22 cellular contexts compared by ENCODE assay signal in the genomic region with DNA sequence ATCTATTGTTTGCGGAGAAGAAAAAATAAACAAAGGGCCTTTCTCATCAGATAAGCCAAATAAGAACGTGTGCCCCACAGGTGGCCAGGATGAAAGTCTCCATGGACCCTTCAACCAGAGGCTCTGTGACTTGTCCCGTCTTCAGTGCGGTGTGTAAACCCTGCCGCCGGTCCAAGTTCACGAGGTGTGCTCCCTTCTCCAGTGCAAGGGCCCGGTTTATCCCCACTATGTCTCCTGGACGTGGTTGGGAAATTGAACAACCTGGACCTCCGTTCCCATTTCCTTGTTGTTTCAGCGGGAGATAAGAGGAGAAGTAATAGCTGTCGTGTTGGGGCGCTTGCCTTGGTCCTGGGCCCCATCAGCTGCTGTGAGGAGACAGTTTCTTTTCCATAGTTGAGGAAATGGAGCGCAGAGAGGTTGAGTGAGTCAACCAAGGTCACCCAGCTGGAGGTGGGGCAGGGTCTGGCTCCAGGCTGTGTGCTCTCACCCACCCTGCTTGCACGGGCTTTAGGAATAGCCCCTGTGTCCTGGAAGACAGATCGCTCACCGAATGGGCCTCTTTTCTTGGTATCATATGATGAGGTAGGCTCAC.
DNase-seq lines count a peak whose midpoint lies in the region; ATAC-seq and TF ChIP-seq lines count a peak whose summit lies in the region.
"Had no signal": no experiment of that assay in that cellular context is flagged by ENCODE, and none has a peak within 500 bp of the region (broad histone marks: within the 10 kb centered on the region; RNA-seq: fewer than 3 reads in every experiment).

No MANE protein-coding gene starts in this region.

- no peaks in the 10 kb centered on the region for H3K4me1 ChIP-seq in heart left ventricle
- no peaks in the 10 kb centered on the region for H3K4me1 ChIP-seq in esophagus muscularis mucosa
- no peaks in the 10 kb centered on the region for H3K4me1 ChIP-seq in aorta (ENCODE audit: control insufficient read depth in 1 of 2, insufficient read depth in 2 of 2, low read length in 2 of 2)

- no peak overlapping the region for H3K27ac Mint-ChIP-seq in progenitor cell of endocrine pancreas
- H3K27ac Mint-ChIP-seq: activated B cell treated with CpG ODN at 0.5 μM for 24 hours; dendritic cell treated with granulocyte-macrophage colony-stimulating factor and Interleukin-4, amounts not matched to agents 40 ng/mL and 50 ng/mL, for 4 days; stimulated activated effector memory CD8-positive, alpha-beta T cell treated with anti-CD3 and anti-CD28 coated beads, Interleukin-12 subunit alpha, Interleukin-12 subunit beta, amount 100 ng/mL, for 72 hours had no signal

- H3K27ac ChIP-seq in heart left ventricle (no peak overlapping the region), esophagus muscularis mucosa (replicated peaks in 1 of 4) (no peak overlapping the region), aorta (ENCODE audit: low read depth in 1 of 2, low read length in 2 of 2) (no peak overlapping the region), RWPE1 (no peak overlapping the region)

- no peaks in the 10 kb centered on the region for H3K9me3 Mint-ChIP-seq in progenitor cell of endocrine pancreas (ENCODE audit: low read depth)
- H3K9me3 Mint-ChIP-seq: activated B cell treated with CpG ODN at 0.5 μM for 24 hours; dendritic cell treated with granulocyte-macrophage colony-stimulating factor and Interleukin-4, amounts not matched to agents 40 ng/mL and 50 ng/mL, for 4 days; stimulated activated effector memory CD8-positive, alpha-beta T cell treated with anti-CD3 and anti-CD28 coated beads, Interleukin-12 subunit alpha, Interleukin-12 subunit beta, amount 100 ng/mL, for 72 hours had no signal

- TF ChIP-seq CTCF in heart left ventricle (IDR thresholded peaks at IDR 0.05) = no peak
- no peak for TF ChIP-seq CTCF in esophagus muscularis mucosa (IDR thresholded peaks at IDR 0.05)
- TF ChIP-seq CTCF in progenitor cell of endocrine pancreas (IDR thresholded peaks at IDR 0.05; ENCODE audit: unreplicated experiment) = no peak
- TF ChIP-seq CTCF in RWPE1 (conservative IDR thresholded peaks at IDR 0.05; ENCODE audit: low read depth) = no peak
- no peak for TF ChIP-seq CTCF in GM10266 (IDR thresholded peaks at IDR 0.05; ENCODE audit: control insufficient read depth, insufficient read depth, low read depth, missing control alignments)

- no peak for TF ChIP-seq POLR2A in heart left ventricle (IDR thresholded peaks at IDR 0.05)
- TF ChIP-seq POLR2A in esophagus muscularis mucosa (IDR thresholded peaks at IDR 0.05; ENCODE audit: low read depth) = no peak

- TF ChIP-seq EP300 in esophagus muscularis mucosa (IDR thresholded peaks at IDR 0.05) = no peak

- H3K4me3 ChIP-seq in heart left ventricle = no peak overlapping the region
- no peak overlapping the region for H3K4me3 ChIP-seq in esophagus muscularis mucosa
- H3K4me3 ChIP-seq in aorta (ENCODE audit: low read length in 2 of 2) = no peak overlapping the region
- H3K4me3 ChIP-seq: GM12878, smooth muscle cell had no signal

- H3K36me3 ChIP-seq in heart left ventricle = no peaks in the 10 kb centered on the region
- H3K36me3 ChIP-seq in esophagus muscularis mucosa = no peaks in the 10 kb centered on the region
- H3K36me3 ChIP-seq in aorta (ENCODE audit: control insufficient read depth in 1 of 2, insufficient read depth in 2 of 2, low read length in 1 of 2) = no peaks in the 10 kb centered on the region

- no peaks in the 10 kb centered on the region for H3K27me3 Mint-ChIP-seq in progenitor cell of endocrine pancreas

- intact Hi-C loops in heart left ventricle (cut with DNase I) (no loop called here), left cardiac atrium (cut with DNase I) (no loop called here), esophagus muscularis mucosa (cut with DNase I) (no loop called here), aorta (cut with DNase I) (no loop called here)

- CTCF ChIA-PET in RWPE1 (lab: Yijun Ruan, JAX) = no interaction called here

- no peak overlapping the region for H3K4me3 Mint-ChIP-seq in progenitor cell of endocrine pancreas (ENCODE audit: low read depth)
- H3K4me3 Mint-ChIP-seq: activated B cell treated with CpG ODN at 0.5 μM for 24 hours; dendritic cell treated with granulocyte-macrophage colony-stimulating factor and Interleukin-4, amounts not matched to agents 40 ng/mL and 50 ng/mL, for 4 days; stimulated activated effector memory CD8-positive, alpha-beta T cell treated with anti-CD3 and anti-CD28 coated beads, Interleukin-12 subunit alpha, Interleukin-12 subunit beta, amount 100 ng/mL, for 72 hours had no signal

- no peak for ATAC-seq in heart left ventricle
- no peak for ATAC-seq in left cardiac atrium
- no peak for ATAC-seq in aorta (ENCODE audit: low FRiP score)
- ATAC-seq in HG03135 (IDR thresholded peaks at IDR 0.05; ENCODE audit: unreplicated experiment) = no peak
- ATAC-seq: GM12878; stimulated activated effector memory CD8-positive, alpha-beta T cell treated with anti-CD3 and anti-CD28 coated beads, Interleukin-12 subunit alpha, Interleukin-12 subunit beta, amount 100 ng/mL, for 72 hours had no signal

- H3K27me3 ChIP-seq in heart left ventricle (peaks cover 0 to 18% (median 2%) of the 10 kb centered on the region in 9 donors), esophagus muscularis mucosa (peaks cover 0 to 21% (median 0%) of the 10 kb centered on the region in 4 donors), aorta (ENCODE audit: control insufficient read depth in 1 of 2, insufficient read depth in 2 of 2, low read length in 1 of 2) (no peaks in the 10 kb centered on the region)

- peak in 4 of 5 donors; percentile 0 to 19 (median 6) for DNase-seq in heart left ventricle
- DNase-seq in left cardiac atrium = no peak
- peak; percentile 86 for DNase-seq in esophagus muscularis mucosa (ENCODE audit: extremely low spot score)
- peak; percentile 6 for DNase-seq in progenitor cell of endocrine pancreas (ENCODE audit: low spot score, unreplicated experiment)
- peak; percentile 18 to 47 for DNase-seq in aorta
- no peak for DNase-seq in RWPE1 (ENCODE audit: low spot score)
- DNase-seq in GM10266 (ENCODE audit: extremely low spot score) = no peak
- DNase-seq: activated B cell treated with CpG ODN at 0.5 μM for 24 hours; activated CD4-positive, alpha-beta T cell treated with anti-CD3 and anti-CD28 coated beads, Interleukin-2, amount 50 U/mL, for 4 hours; activated naive CD4-positive, alpha-beta T cell; activated T-cell treated with anti-CD3 and anti-CD28 coated beads for 4 hours; amniotic stem cell; kidney glomerular epithelial cell; NCI-H1048; NCI-H187 treated with DMSO at 0.1 percent for 48 hours; NCI-H526 treated with DMSO at 0.1 percent for 48 hours; T1000 had no signal

- 73 to 84% (median 76%) methylated on average over 17 of the region's 17 CpGs for WGBS in heart left ventricle, 4 donors
- 90% methylated on average over 17 of the region's 17 CpGs for WGBS in esophagus muscularis mucosa
- WGBS in aorta, 2 donors = 78% methylated on average over 17 of the region's 17 CpGs

- H3K4me1 Mint-ChIP-seq in progenitor cell of endocrine pancreas (ENCODE audit: low read depth) = peaks cover 6% of the 10 kb centered on the region
- H3K4me1 Mint-ChIP-seq: stimulated activated effector memory CD8-positive, alpha-beta T cell treated with anti-CD3 and anti-CD28 coated beads, Interleukin-12 subunit alpha, Interleukin-12 subunit beta, amount 100 ng/mL, for 72 hours had no signal

- H3K36me3 Mint-ChIP-seq in progenitor cell of endocrine pancreas (ENCODE audit: insufficient read depth) = no peaks in the 10 kb centered on the region
- H3K36me3 Mint-ChIP-seq: stimulated activated effector memory CD8-positive, alpha-beta T cell treated with anti-CD3 and anti-CD28 coated beads, Interleukin-12 subunit alpha, Interleukin-12 subunit beta, amount 100 ng/mL, for 72 hours had no signal

- no peaks in the 10 kb centered on the region for H3K9me3 ChIP-seq in heart left ventricle
- no peaks in the 10 kb centered on the region for H3K9me3 ChIP-seq in esophagus muscularis mucosa
- H3K9me3 ChIP-seq in aorta (ENCODE audit: control insufficient read depth, low read length) = no peaks in the 10 kb centered on the region

- POLR2A ChIA-PET in RWPE1 (lab: Yijun Ruan, JAX; ENCODE audit: low non-redundant PET) = no interaction called here

Comparison
In these comparisons a context has a peak if more than half of its experiments do, and no peak if none do; other contexts are left out.
1. DNase-seq: peak in heart left ventricle (4 of 5), esophagus muscularis mucosa (single experiment), progenitor cell of endocrine pancreas (single experiment) and aorta (2 of 2); none in left cardiac atrium (single experiment), RWPE1 (single experiment) and GM10266 (single experiment).